Comparison of ENCODE assay signal across 29 cellular contexts in the genomic region with DNA sequence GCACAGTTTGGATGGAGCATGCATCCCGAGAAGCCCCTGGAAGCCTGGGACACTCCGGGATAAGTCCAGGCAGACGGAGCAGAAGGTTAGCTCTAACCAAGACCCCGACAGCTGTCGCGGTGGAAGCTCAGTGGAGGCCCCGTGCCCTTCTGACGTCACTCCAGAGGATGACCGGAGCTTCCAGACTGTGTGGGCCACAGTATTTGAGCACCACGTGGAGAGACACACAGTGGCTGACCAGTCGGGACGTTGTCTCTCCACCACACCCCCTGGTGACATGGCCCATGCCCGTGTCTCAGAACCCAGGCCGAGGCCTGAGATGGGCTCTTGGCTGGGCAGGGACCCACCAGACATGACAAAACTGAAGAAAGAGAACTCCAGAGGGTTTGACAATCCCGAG.
"Had no signal": no experiment of that assay in that cellular context is flagged by ENCODE, and none has a peak within 500 bp of the region (broad histone marks: within the 10 kb centered on the region; RNA-seq: fewer than 3 reads in every experiment).

No MANE protein-coding gene starts in this region.

- H3K9me3 ChIP-seq: left lung, neutrophil, ovary, prostate gland, stomach, thoracic aorta, tibial artery, upper lobe of right lung had no signal

- H3K4me3 Mint-ChIP-seq: mesothelial cell of epicardium; naive B cell; natural killer cell; nephron progenitor cell; neural progenitor cell; stimulated activated naive B cell treated with anti-CD40 and anti-IgM and Interleukin-4, amounts not matched to agents 10 μg/mL and 1 μg/mL and 100 μg/mL, for 72 hours had no signal

- H3K4me1 Mint-ChIP-seq: mesothelial cell of epicardium; naive B cell; neural progenitor cell; stimulated activated naive B cell treated with anti-CD40 and anti-IgM and Interleukin-4, amounts not matched to agents 10 μg/mL and 1 μg/mL and 100 μg/mL, for 72 hours had no signal

- H3K4me3 ChIP-seq: left lung, lung, neural progenitor cell, ovary, prostate gland, smooth muscle cell, stomach, thoracic aorta, tibial artery, upper lobe of right lung had no signal

- H2AFZ ChIP-seq: neural progenitor cell had no signal

- H3K27ac ChIP-seq: left lung, neural progenitor cell, neutrophil, ovary, prostate gland, stomach, thoracic aorta, tibial artery, upper lobe of right lung had no signal

- H3K27me3 ChIP-seq: left lung, neural progenitor cell, neutrophil, ovary, stomach, tibial artery, upper lobe of right lung had no signal

- DNase-seq: hippocampal formation; kidney glomerular epithelial cell; left cardiac atrium; left lung; mesendoderm; naive B cell; natural killer cell; occipital lobe; ovary; retina; right cardiac atrium; stimulated activated CD4-positive, alpha-beta T cell treated with anti-CD3 and anti-CD28 coated beads, Interleukin-12 subunit alpha, Interleukin-12 subunit beta, amount 100 ng/mL, for 4 hours; stimulated activated CD4-positive, alpha-beta T cell treated with anti-CD3 and anti-CD28 coated beads, Interleukin-15, amount 100 ng/mL, for 24 hours; stimulated activated CD4-positive, alpha-beta T cell treated with anti-CD3 and anti-CD28 coated beads, Interleukin-2, amount 100 ng/mL, for 24 hours; stimulated activated CD4-positive, alpha-beta T cell treated with anti-CD3 and anti-CD28 coated beads, Interleukin-4, amount 100 ng/mL, for 1 hour; stimulated activated naive B cell treated with anti-CD40 and anti-IgM and Interleukin-4, amounts not matched to agents 10 μg/mL and 1 μg/mL and 100 μg/mL, for 72 hours; stimulated activated naive CD8-positive, alpha-beta T cell treated with anti-CD3 and anti-CD28 coated beads, Interleukin-15, Interleukin-2, amounts not matched to agents 100 U/mL and 50 U/mL, for 24 hours; stomach; tibial artery; trophoblast cell; upper lobe of right lung had no signal

- H3K9me3 Mint-ChIP-seq: natural killer cell; nephron progenitor cell; neural progenitor cell; stimulated activated naive B cell treated with anti-CD40 and anti-IgM and Interleukin-4, amounts not matched to agents 10 μg/mL and 1 μg/mL and 100 μg/mL, for 72 hours had no signal

- H3K4me2 ChIP-seq: neural progenitor cell, smooth muscle cell had no signal

- H3K4me1 ChIP-seq: left lung, neural progenitor cell, prostate gland, stomach, tibial artery, upper lobe of right lung had no signal

- H3K36me3 ChIP-seq: neural progenitor cell, neutrophil, ovary, prostate gland, thoracic aorta, upper lobe of right lung had no signal

- H3K27ac Mint-ChIP-seq: mesothelial cell of epicardium; natural killer cell; neural progenitor cell; stimulated activated naive B cell treated with anti-CD40 and anti-IgM and Interleukin-4, amounts not matched to agents 10 μg/mL and 1 μg/mL and 100 μg/mL, for 72 hours had no signal

- ATAC-seq: left cardiac atrium; left lung; stimulated activated naive B cell treated with anti-CD40 and anti-IgM and Interleukin-4, amounts not matched to agents 10 μg/mL and 1 μg/mL and 100 μg/mL, for 72 hours; stimulated activated naive CD8-positive, alpha-beta T cell treated with anti-CD3 and anti-CD28 coated beads, Interleukin-15, Interleukin-2, amounts not matched to agents 100 U/mL and 50 U/mL, for 24 hours; upper lobe of right lung had no signal

- H3K36me3 Mint-ChIP-seq: naive B cell; natural killer cell; stimulated activated naive B cell treated with anti-CD40 and anti-IgM and Interleukin-4, amounts not matched to agents 10 μg/mL and 1 μg/mL and 100 μg/mL, for 72 hours had no signal
